1 cellular context compared by ENCODE assay signal in genomic region chr16:46972971-46973456, GRCh38.
TF ChIP-seq lines count a peak whose summit lies in the region.

No MANE protein-coding gene starts in this region.

TF ChIP-seq in HepG2, 621 proteins besides CTCF, POLR2A, EP300 and RAD21 (continued from another document and continues in another):
- no peak for TF ChIP-seq DMTF1 (CRISPR knock-in tag; IDR thresholded peaks at IDR 0.05)
- TF ChIP-seq ZNF281 (CRISPR knock-in tag; IDR thresholded peaks at IDR 0.05; ENCODE audit: borderline replicate concordance): no peak
- TF ChIP-seq MYNN (CRISPR knock-in tag; IDR thresholded peaks at IDR 0.05; ENCODE audit: low read depth): no peak
- no peak for TF ChIP-seq AKNA (CRISPR knock-in tag; IDR thresholded peaks at IDR 0.05; ENCODE audit: borderline replicate concordance)
- no peak for TF ChIP-seq MXI1 (IDR thresholded peaks at IDR 0.05; ENCODE audit: borderline replicate concordance, low read depth, low read length)
- peak; percentile 15 for TF ChIP-seq RBM39 (IDR thresholded peaks at IDR 0.05; ENCODE audit: low read depth, low read length, poor library complexity, severe bottlenecking)
- peak; percentile 92 for TF ChIP-seq AGO2 (optimal IDR thresholded peaks at IDR 0.05; ENCODE audit: low read depth, low read length)
- no peak for TF ChIP-seq ZNF644 (CRISPR knock-in tag; IDR thresholded peaks at IDR 0.05; ENCODE audit: low read depth)
- no peak for TF ChIP-seq ZMYM2 (CRISPR knock-in tag; IDR thresholded peaks at IDR 0.05)
- no peak for TF ChIP-seq SIX1 (CRISPR knock-in tag; IDR thresholded peaks at IDR 0.05; ENCODE audit: borderline replicate concordance)
- TF ChIP-seq ZZZ3 (CRISPR knock-in tag; IDR thresholded peaks at IDR 0.05; ENCODE audit: borderline replicate concordance): no peak
- 0 out of 2 replicates have a peak, but pooled peaks have one; percentile 39 for TF ChIP-seq ZSCAN12 (CRISPR knock-in tag; IDR thresholded peaks at IDR 0.05)
- peak; percentile 26; the same call in 1 of the 2 replicates for TF ChIP-seq PATZ1 (CRISPR knock-in tag; IDR thresholded peaks at IDR 0.05)
- no peak for TF ChIP-seq GATAD2A (CRISPR knock-in tag; IDR thresholded peaks at IDR 0.05)
- TF ChIP-seq ZNF263 (CRISPR knock-in tag; IDR thresholded peaks at IDR 0.05): peak; percentile 69; the same call in 1 of the 2 replicates
- no peak for TF ChIP-seq ZNF3 (CRISPR knock-in tag; IDR thresholded peaks at IDR 0.05)
- no peak for TF ChIP-seq ZBTB3 (CRISPR knock-in tag; IDR thresholded peaks at IDR 0.05; ENCODE audit: borderline replicate concordance, low read depth)
- no peak for TF ChIP-seq CEBPB (IDR thresholded peaks at IDR 0.05; ENCODE audit: borderline replicate concordance, low read depth, low read length)
- 0 out of 2 replicates have a peak, but pooled peaks have one; percentile 77 for TF ChIP-seq ZNF546 (CRISPR knock-in tag; conservative IDR thresholded peaks at IDR 0.05)
- no peak for TF ChIP-seq ZBTB4 (CRISPR knock-in tag; IDR thresholded peaks at IDR 0.05; ENCODE audit: borderline replicate concordance)
- no peak for TF ChIP-seq ZNF432 (CRISPR knock-in tag; IDR thresholded peaks at IDR 0.05; ENCODE audit: borderline replicate concordance)
- TF ChIP-seq REL (CRISPR knock-in tag; conservative IDR thresholded peaks at IDR 0.05): no peak; the same call in 1 of the 2 replicates
- no peak for TF ChIP-seq ZNF839 (CRISPR knock-in tag; IDR thresholded peaks at IDR 0.05; ENCODE audit: borderline replicate concordance)
- TF ChIP-seq DDIT3 (CRISPR knock-in tag; IDR thresholded peaks at IDR 0.05): no peak
- TF ChIP-seq ZNF850 (CRISPR knock-in tag; conservative IDR thresholded peaks at IDR 0.05): no peak
- TF ChIP-seq NCOA2 (CRISPR knock-in tag; IDR thresholded peaks at IDR 0.05): no peak
- no peak for TF ChIP-seq ZNF891 (CRISPR knock-in tag; IDR thresholded peaks at IDR 0.05)
- TF ChIP-seq ZNF570 (CRISPR knock-in tag; IDR thresholded peaks at IDR 0.05; ENCODE audit: borderline replicate concordance): no peak
- no peak for TF ChIP-seq RXRB (CRISPR knock-in tag; IDR thresholded peaks at IDR 0.05; ENCODE audit: borderline replicate concordance)
- TF ChIP-seq ELK4 (CRISPR knock-in tag; IDR thresholded peaks at IDR 0.05; ENCODE audit: borderline replicate concordance): no peak
- no peak for TF ChIP-seq ZFAT (CRISPR knock-in tag; conservative IDR thresholded peaks at IDR 0.05)
- no peak for TF ChIP-seq PBX2 (CRISPR knock-in tag; IDR thresholded peaks at IDR 0.05)
- TF ChIP-seq IRX3 (CRISPR knock-in tag; IDR thresholded peaks at IDR 0.05; ENCODE audit: borderline replicate concordance, low read depth): no peak
- no peak for TF ChIP-seq PHF20 (CRISPR knock-in tag; IDR thresholded peaks at IDR 0.05)
- no peak for TF ChIP-seq TRIM24 (CRISPR knock-in tag; IDR thresholded peaks at IDR 0.05)
- no peak for TF ChIP-seq STAT6 (CRISPR knock-in tag; IDR thresholded peaks at IDR 0.05; ENCODE audit: borderline replicate concordance)
- TF ChIP-seq ZNF660 (CRISPR knock-in tag; IDR thresholded peaks at IDR 0.05; ENCODE audit: borderline replicate concordance, low read depth): no peak
- no peak for TF ChIP-seq SOX13 (IDR thresholded peaks at IDR 0.05)
- no peak for TF ChIP-seq SOX13 (CRISPR knock-in tag; conservative IDR thresholded peaks at IDR 0.05 in 1 of 2, IDR thresholded peaks at IDR 0.05 in 1 of 2)
- no peak for TF ChIP-seq GZF1 (CRISPR knock-in tag; IDR thresholded peaks at IDR 0.05)
- TF ChIP-seq HDAC1 (CRISPR knock-in tag; IDR thresholded peaks at IDR 0.05): peak; percentile 30; the same call in 1 of the 2 replicates
- TF ChIP-seq SRSF4 (IDR thresholded peaks at IDR 0.05; ENCODE audit: low read depth, low read length, poor library complexity, severe bottlenecking): no peak
